ENCODE assay signal across 1 cellular context in genomic region chr6:41593451-41594238, GRCh38.
TF ChIP-seq lines count a peak whose summit lies in the region.

No MANE protein-coding gene starts in this region.

TF ChIP-seq in HepG2, 621 proteins besides CTCF, POLR2A, EP300 and RAD21 (continued from another document):
- TF ChIP-seq IKZF5 (CRISPR knock-in tag; IDR thresholded peaks at IDR 0.05) (no peak), FOXP4 (CRISPR knock-in tag; IDR thresholded peaks at IDR 0.05) (no peak), PTBP1 (IDR thresholded peaks at IDR 0.05; ENCODE audit: low read depth, low read length, poor library complexity, severe bottlenecking) (no peak), RFX1 (IDR thresholded peaks at IDR 0.05) (no peak), PAF1 (CRISPR knock-in tag; IDR thresholded peaks at IDR 0.05) (peak; percentile 73; the same call in 1 of the 2 replicates), ZFP82 (CRISPR knock-in tag; IDR thresholded peaks at IDR 0.05; ENCODE audit: borderline replicate concordance) (no peak), ADNP (CRISPR knock-in tag; IDR thresholded peaks at IDR 0.05) (no peak), RBM39 (IDR thresholded peaks at IDR 0.05; ENCODE audit: low read depth, low read length, poor library complexity, severe bottlenecking) (no peak)
